9 cellular contexts compared by ENCODE assay signal in the genomic region with DNA sequence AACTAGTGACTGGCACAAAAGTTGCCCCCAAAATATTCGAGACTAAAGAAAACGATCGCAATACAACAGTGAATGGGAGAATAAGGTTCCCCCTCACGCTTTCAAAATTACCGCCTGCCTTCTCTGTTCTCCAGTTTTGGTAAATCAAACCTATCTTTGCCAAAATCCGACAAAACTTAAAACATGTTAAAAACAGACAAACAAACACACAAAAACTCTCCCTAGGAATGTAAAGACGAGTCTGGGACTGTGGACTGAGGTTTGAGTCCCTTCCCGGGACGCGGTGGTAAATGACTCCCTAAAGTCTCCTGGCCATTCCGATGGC. TPM values are rescaled to one million over a fixed set of nuclear protein-coding genes. Genes with fewer than 3 reads are reported as not detected.
DNase-seq lines count a peak whose midpoint lies in the region; ATAC-seq and TF ChIP-seq lines count a peak whose summit lies in the region.
"Had no signal": no experiment of that assay in that cellular context is flagged by ENCODE, and none has a peak within 500 bp of the region (broad histone marks: within the 10 kb centered on the region; RNA-seq: fewer than 3 reads in every experiment).

No MANE protein-coding gene starts in this region.

- no peak for TF ChIP-seq CTCF in left ventricle myocardium inferior (IDR thresholded peaks at IDR 0.05; ENCODE audit: borderline replicate concordance)
- no peak for TF ChIP-seq CTCF in mucosa of descending colon (IDR thresholded peaks at IDR 0.05)
- TF ChIP-seq CTCF in uterus (IDR thresholded peaks at IDR 0.05) = no peak

- H3K4me1 ChIP-seq in left ventricle myocardium inferior (peaks cover 23% of the 10 kb centered on the region), mucosa of descending colon (ENCODE audit: low read depth) (peaks cover 5% of the 10 kb centered on the region), uterus (no peaks in the 10 kb centered on the region)

- peaks cover 7% of the 10 kb centered on the region for H3K36me3 Mint-ChIP-seq in central memory CD8-positive, alpha-beta T cell (ENCODE audit: insufficient read depth)

- no peak for TF ChIP-seq POLR2A in uterus (IDR thresholded peaks at IDR 0.05)

- H3K27me3 ChIP-seq in left ventricle myocardium inferior (ENCODE audit: low read depth) = peaks cover 44% of the 10 kb centered on the region
- H3K27me3 ChIP-seq in uterus = no peaks in the 10 kb centered on the region

- peaks cover 34% of the 10 kb centered on the region for H3K27me3 Mint-ChIP-seq in central memory CD8-positive, alpha-beta T cell

- peak overlapping the region; percentile 86 for H3K27ac ChIP-seq in left ventricle myocardium inferior (replicated peaks)
- H3K27ac ChIP-seq in uterus = peak overlapping the region; percentile 83 to 84

- DNase-seq in left ventricle myocardium inferior (no peak), Right ventricle myocardium superior (no peak), mucosa of descending colon (no peak), uterus (no peak), HK-2 (ENCODE audit: unreplicated experiment) (no peak), head of caudate nucleus (no peak)
- no peak for DNase-seq in central memory CD8-positive, alpha-beta T cell (ENCODE audit: low spot score in 2 of 2)

- H3K9me3 Mint-ChIP-seq in central memory CD8-positive, alpha-beta T cell = no peaks in the 10 kb centered on the region

- intact Hi-C loops in left ventricle myocardium inferior (cut with micrococcal nuclease) = no loop called here
- intact Hi-C loops in Right ventricle myocardium superior (cut with DNase I) = no loop called here
- intact Hi-C loops in mucosa of descending colon (cut with DNase I, micrococcal nuclease) = no loop called here
- intact Hi-C loops in uterus (cut with DNase I; ENCODE audit: low total_unique reads) = no loop called here
- intact Hi-C loops in head of caudate nucleus (cut with DNase I) = loop anchor here (2.0 kb wide), 1 partner anchor 29 kb away; a partner anchor contains a TSS

- no peak overlapping the region for H3K27ac Mint-ChIP-seq in central memory CD8-positive, alpha-beta T cell (ENCODE audit: low read depth)

- H3K4me1 Mint-ChIP-seq in central memory CD8-positive, alpha-beta T cell = peaks cover 12% of the 10 kb centered on the region

- peak overlapping the region; percentile 82 for H3K4me3 ChIP-seq in left ventricle myocardium inferior
- peak overlapping the region; percentile 43 for H3K4me3 ChIP-seq in mucosa of descending colon
- H3K4me3 ChIP-seq in uterus = peak overlapping the region; percentile 87 to 90

- H3K9me3 ChIP-seq in left ventricle myocardium inferior (replicated peaks) (no peaks in the 10 kb centered on the region), mucosa of descending colon (no peaks in the 10 kb centered on the region), uterus (no peaks in the 10 kb centered on the region)

- ATAC-seq in Right ventricle myocardium superior (ENCODE audit: poor library complexity) (no peak), mucosa of descending colon (no peak), GM19455 (IDR thresholded peaks at IDR 0.05; ENCODE audit: unreplicated experiment) (no peak)
- no peak for ATAC-seq in central memory CD8-positive, alpha-beta T cell (replicated peaks; ENCODE audit: extremely low read depth, poor library complexity, severe bottlenecking)

- H3K4me3 Mint-ChIP-seq in central memory CD8-positive, alpha-beta T cell = peak overlapping the region; percentile 84

- H3K36me3 ChIP-seq in left ventricle myocardium inferior = peaks cover 6% of the 10 kb centered on the region
- H3K36me3 ChIP-seq in mucosa of descending colon (ENCODE audit: low read depth) = no peaks in the 10 kb centered on the region
- no peaks in the 10 kb centered on the region for H3K36me3 ChIP-seq in uterus

RNA-seq across cellular contexts. Expression of a gene that starts 0.4 kb away (rescaled TPM):
- total RNA-seq in left ventricle myocardium inferior (20.2 TPM), Right ventricle myocardium superior (17.5 TPM), mucosa of descending colon (10 to 100 TPM; 20.3 to 30.8 (median 29.4) TPM), uterus (10 to 100 TPM in 2 of 4 donors, 1 to 10 TPM in 2; 4.1 to 63.9 (median 15.1) TPM)

RNA-seq across cellular contexts. Expression of a gene that starts 28.4 kb away (rescaled TPM):
- total RNA-seq in left ventricle myocardium inferior (82.8 TPM), Right ventricle myocardium superior (79.9 TPM), mucosa of descending colon (10 to 100 TPM; 32.5 to 77.5 (median 69.8) TPM), uterus (10 to 100 TPM; 49.4 to 72.4 (median 62.5) TPM)

RNA-seq across cellular contexts. Expression of a gene that starts 34.4 kb away (rescaled TPM):
- 0.33 TPM for total RNA-seq in left ventricle myocardium inferior
- total RNA-seq in Right ventricle myocardium superior = not detected
- under 1 TPM in 2 of 3 donors, not detected in 1; 0.28 to 0.29 TPM for total RNA-seq in mucosa of descending colon
- total RNA-seq in uterus = under 1 TPM in 2 of 4 donors, not detected in 2; 0.12 to 0.55 TPM
- total RNA-seq: Daoy had no signal
